ENCODE assay signal across 8 cellular contexts in the genomic region with DNA sequence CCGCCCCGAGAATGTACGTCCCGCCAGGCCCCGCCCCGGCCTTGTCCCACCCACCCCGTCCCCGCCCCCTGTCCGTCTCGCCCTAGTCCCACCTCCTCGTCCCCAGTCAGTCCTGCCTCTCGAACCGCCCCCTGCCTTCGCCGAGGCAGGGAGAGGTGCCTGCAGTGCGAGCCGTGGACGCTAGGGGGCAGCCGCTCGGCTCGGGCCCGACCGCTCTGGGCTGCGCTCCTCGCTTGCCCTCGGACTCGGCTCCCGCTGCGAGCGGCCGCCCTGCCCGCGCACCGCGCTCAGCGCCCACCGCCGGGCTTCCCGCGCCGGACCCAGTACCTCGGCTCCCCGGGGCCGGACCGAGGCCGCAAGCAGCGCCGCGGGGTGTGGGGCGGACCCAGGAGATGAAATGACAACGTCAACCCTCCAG. TPM values are rescaled to one million over a fixed set of nuclear protein-coding genes. Genes with fewer than 3 reads are reported as not detected.
A peak's percentile ranks its signal among the peaks of the same experiment; 100 is the strongest.
DNase-seq lines count a peak whose midpoint lies in the region; ATAC-seq lines count a peak whose summit lies in the region.

A gene (plus strand): TSS at position 236 of the 418 bp plus-strand sequence. CDS start 162 bp downstream, at position 398.

- peaks cover 1% of the 10 kb centered on the region for H3K36me3 Mint-ChIP-seq in IgD-negative memory B cell

- no peaks in the 10 kb centered on the region for H3K27me3 Mint-ChIP-seq in IgD-negative memory B cell

- H3K4me1 ChIP-seq in mucosa of rectum (ENCODE audit: control insufficient read depth in 2 of 2, insufficient read depth in 2 of 2, low read length in 2 of 2): peaks cover 4 to 10% of the 10 kb centered on the region in 2 donors

- H3K4me3 ChIP-seq in mucosa of rectum (ENCODE audit: low read length in 2 of 2): peak within 1 kb of the TSS; percentile 80 to 93

- peaks cover 9 to 20% of the 10 kb centered on the region in 2 donors for H3K36me3 ChIP-seq in mucosa of rectum (ENCODE audit: control insufficient read depth in 2 of 2, insufficient read depth in 2 of 2, low read length in 2 of 2)

- peak; percentile 85 for ATAC-seq in GM21529 (IDR thresholded peaks at IDR 0.05; ENCODE audit: unreplicated experiment)

- peak within 1 kb of the TSS; percentile 80 for H3K27ac ChIP-seq in epithelial cell of prostate
- H3K27ac ChIP-seq in mucosa of rectum (ENCODE audit: low read depth in 2 of 2, low read length in 2 of 2): peak within 1 kb of the TSS; percentile 82 to 86

- H3K27me3 ChIP-seq in mucosa of rectum (ENCODE audit: control insufficient read depth in 2 of 2, insufficient read depth in 2 of 2, low read length in 2 of 2): no peaks in the 10 kb centered on the region

- no peaks in the 10 kb centered on the region for H3K9me3 ChIP-seq in mucosa of rectum (ENCODE audit: control insufficient read depth in 2 of 2, low read length in 2 of 2)

- peak within 1 kb of the TSS; percentile 83 to 93 (median 92) for H3K27ac Mint-ChIP-seq in IgD-negative memory B cell

- H3K4me1 Mint-ChIP-seq in IgD-negative memory B cell: peaks cover 11 to 17% (median 14%) of the 10 kb centered on the region in 3 donors

- H3K4me3 Mint-ChIP-seq in IgD-negative memory B cell: peak within 1 kb of the TSS; percentile 95 to 98 (median 96)

- H3K9me3 Mint-ChIP-seq in IgD-negative memory B cell: no peaks in the 10 kb centered on the region

- DNase-seq in DMS153 treated with DMSO at 0.1 percent for 48 hours (lab: John Stamatoyannopoulos, UW; ENCODE audit: unreplicated experiment): peak; percentile 96
- DNase-seq in OCI-M1 (lab: John Stamatoyannopoulos, UW): peak; percentile 97
- peak; percentile 96 for DNase-seq in activated T-cell treated with anti-CD3 and anti-CD28 coated beads for 4 hours
- DNase-seq in epithelial cell of prostate (ENCODE audit: low read depth, low spot score): peak; percentile 68
- peak; percentile 99 for DNase-seq in stimulated activated CD8-positive, alpha-beta memory T cell treated with anti-CD3 and anti-CD28 coated beads, Interleukin-4, amount 100 ng/mL, for 48 hours

- H3K9ac ChIP-seq in mucosa of rectum (ENCODE audit: low read depth in 1 of 2, low read length in 2 of 2): peak within 1 kb of the TSS; percentile 84 to 88

RNA-seq across cellular contexts. Expression of the gene that starts here (rescaled TPM):
- polyA plus RNA-seq in IgD-negative memory B cell: 46.3 TPM

Comparison
In these comparisons a context has a peak if more than half of its experiments do, and no peak if none do; other contexts are left out.
1. Peak in every context shown above with its lines: DNase-seq, ATAC-seq, H3K4me3 ChIP-seq and H3K27ac ChIP-seq.